ENCODE assay signal across 1 cellular context in genomic region chr9:21993893-21994525, GRCh38.
TF ChIP-seq lines count a peak whose summit lies in the region.

CDKN2A (minus strand) TSS chr9:21994392.

TF ChIP-seq in GM12878, 131 proteins besides CTCF, POLR2A, EP300 and RAD21 (continues in another document):
- TF ChIP-seq CREB1 (IDR thresholded peaks at IDR 0.05; ENCODE audit: low read depth) (no peak), SMAD1 (IDR thresholded peaks at IDR 0.05; ENCODE audit: low read depth, partially characterized antibody) (no peak), TAF1 (IDR thresholded peaks at IDR 0.05; ENCODE audit: borderline replicate concordance, low read depth, low read length) (0 out of 2 replicates have a peak, but pooled peaks have one; percentile 5), MLLT1 (IDR thresholded peaks at IDR 0.05) (no peak), ZZZ3 (IDR thresholded peaks at IDR 0.05; ENCODE audit: control insufficient read depth, insufficient read length, low read depth) (no peak), TCF12 (IDR thresholded peaks at IDR 0.05; ENCODE audit: low read depth, low read length) (no peak), BMI1 (IDR thresholded peaks at IDR 0.05; ENCODE audit: borderline replicate concordance) (no peak), NKRF (conservative IDR thresholded peaks at IDR 0.05) (peak; percentile 53; the same call in 1 of the 2 replicates), YY1 (IDR thresholded peaks at IDR 0.05; ENCODE audit: low read depth, low read length) (no peak), PML (IDR thresholded peaks at IDR 0.05; ENCODE audit: low read length) (no peak), YBX1 (IDR thresholded peaks at IDR 0.05) (no peak), ETV6 (conservative IDR thresholded peaks at IDR 0.05 in 1 of 2, IDR thresholded peaks at IDR 0.05 in 1 of 2; ENCODE audit: borderline replicate concordance in 1 of 2, low read depth in 1 of 2) (no peak), PAX5 (IDR thresholded peaks at IDR 0.05; ENCODE audit: borderline replicate concordance, low read depth, low read length) (no peak), DPF2 (IDR thresholded peaks at IDR 0.05) (no peak), BACH1 (IDR thresholded peaks at IDR 0.05; ENCODE audit: borderline replicate concordance) (peak; percentile 75), ATF7 (IDR thresholded peaks at IDR 0.05; ENCODE audit: low read depth) (no peak), FOS (IDR thresholded peaks at IDR 0.05; ENCODE audit: borderline replicate concordance, extremely low read depth, insufficient read length) (no peak), BHLHE40 (IDR thresholded peaks at IDR 0.05; ENCODE audit: borderline replicate concordance in 1 of 2, low read depth in 2 of 2, low read length in 1 of 2) (peak; percentile 21 to 61; a peak in 1 of 4 replicates), SRF (IDR thresholded peaks at IDR 0.05; ENCODE audit: low read depth in 2 of 2, low read length in 2 of 2) (no peak), IKZF2 (IDR thresholded peaks at IDR 0.05) (no peak), POLR2AphosphoS5 (IDR thresholded peaks at IDR 0.05; ENCODE audit: low read length) (0 out of 2 replicates have a peak, but pooled peaks have one; percentile 18), KDM1A (IDR thresholded peaks at IDR 0.05; ENCODE audit: borderline replicate concordance) (no peak), RUNX3 (IDR thresholded peaks at IDR 0.05; ENCODE audit: low read length) (peak; percentile 38), HDAC2 (IDR thresholded peaks at IDR 0.05) (no peak), MXI1 (IDR thresholded peaks at IDR 0.05; ENCODE audit: low read depth, low read length) (peak; percentile 36; the same call in 1 of the 2 replicates), KAT2A (conservative IDR thresholded peaks at IDR 0.05; ENCODE audit: control insufficient read depth, low read depth, low read length) (no peak), ZNF24 (IDR thresholded peaks at IDR 0.05) (no peak), BRCA1 (IDR thresholded peaks at IDR 0.05; ENCODE audit: low read depth, low read length) (no peak), GATAD2B (conservative IDR thresholded peaks at IDR 0.05; ENCODE audit: low read depth) (0 out of 2 replicates have a peak, but pooled peaks have one; percentile 39), MEF2A (IDR thresholded peaks at IDR 0.05; ENCODE audit: insufficient read depth, low read depth, low read length) (no peak)
- TF ChIP-seq, protein P1, sequence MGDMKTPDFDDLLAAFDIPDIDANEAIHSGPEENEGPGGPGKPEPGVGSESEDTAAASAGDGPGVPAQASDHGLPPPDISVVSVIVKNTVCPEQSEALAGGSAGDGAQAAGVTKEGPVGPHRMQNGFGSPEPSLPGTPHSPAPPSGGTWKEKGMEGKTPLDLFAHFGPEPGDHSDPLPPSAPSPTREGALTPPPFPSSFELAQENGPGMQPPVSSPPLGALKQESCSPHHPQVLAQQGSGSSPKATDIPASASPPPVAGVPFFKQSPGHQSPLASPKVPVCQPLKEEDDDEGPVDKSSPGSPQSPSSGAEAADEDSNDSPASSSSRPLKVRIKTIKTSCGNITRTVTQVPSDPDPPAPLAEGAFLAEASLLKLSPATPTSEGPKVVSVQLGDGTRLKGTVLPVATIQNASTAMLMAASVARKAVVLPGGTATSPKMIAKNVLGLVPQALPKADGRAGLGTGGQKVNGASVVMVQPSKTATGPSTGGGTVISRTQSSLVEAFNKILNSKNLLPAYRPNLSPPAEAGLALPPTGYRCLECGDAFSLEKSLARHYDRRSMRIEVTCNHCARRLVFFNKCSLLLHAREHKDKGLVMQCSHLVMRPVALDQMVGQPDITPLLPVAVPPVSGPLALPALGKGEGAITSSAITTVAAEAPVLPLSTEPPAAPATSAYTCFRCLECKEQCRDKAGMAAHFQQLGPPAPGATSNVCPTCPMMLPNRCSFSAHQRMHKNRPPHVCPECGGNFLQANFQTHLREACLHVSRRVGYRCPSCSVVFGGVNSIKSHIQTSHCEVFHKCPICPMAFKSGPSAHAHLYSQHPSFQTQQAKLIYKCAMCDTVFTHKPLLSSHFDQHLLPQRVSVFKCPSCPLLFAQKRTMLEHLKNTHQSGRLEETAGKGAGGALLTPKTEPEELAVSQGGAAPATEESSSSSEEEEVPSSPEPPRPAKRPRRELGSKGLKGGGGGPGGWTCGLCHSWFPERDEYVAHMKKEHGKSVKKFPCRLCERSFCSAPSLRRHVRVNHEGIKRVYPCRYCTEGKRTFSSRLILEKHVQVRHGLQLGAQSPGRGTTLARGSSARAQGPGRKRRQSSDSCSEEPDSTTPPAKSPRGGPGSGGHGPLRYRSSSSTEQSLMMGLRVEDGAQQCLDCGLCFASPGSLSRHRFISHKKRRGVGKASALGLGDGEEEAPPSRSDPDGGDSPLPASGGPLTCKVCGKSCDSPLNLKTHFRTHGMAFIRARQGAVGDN (IDR thresholded peaks at IDR 0.05) = peak; percentile 33; the same call in 1 of the 2 replicates
- TF ChIP-seq, protein P2, sequence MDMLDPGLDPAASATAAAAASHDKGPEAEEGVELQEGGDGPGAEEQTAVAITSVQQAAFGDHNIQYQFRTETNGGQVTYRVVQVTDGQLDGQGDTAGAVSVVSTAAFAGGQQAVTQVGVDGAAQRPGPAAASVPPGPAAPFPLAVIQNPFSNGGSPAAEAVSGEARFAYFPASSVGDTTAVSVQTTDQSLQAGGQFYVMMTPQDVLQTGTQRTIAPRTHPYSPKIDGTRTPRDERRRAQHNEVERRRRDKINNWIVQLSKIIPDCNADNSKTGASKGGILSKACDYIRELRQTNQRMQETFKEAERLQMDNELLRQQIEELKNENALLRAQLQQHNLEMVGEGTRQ (IDR thresholded peaks at IDR 0.05; ENCODE audit: borderline replicate concordance, low read depth, low read length) = no peak
- TF ChIP-seq, protein P3, sequence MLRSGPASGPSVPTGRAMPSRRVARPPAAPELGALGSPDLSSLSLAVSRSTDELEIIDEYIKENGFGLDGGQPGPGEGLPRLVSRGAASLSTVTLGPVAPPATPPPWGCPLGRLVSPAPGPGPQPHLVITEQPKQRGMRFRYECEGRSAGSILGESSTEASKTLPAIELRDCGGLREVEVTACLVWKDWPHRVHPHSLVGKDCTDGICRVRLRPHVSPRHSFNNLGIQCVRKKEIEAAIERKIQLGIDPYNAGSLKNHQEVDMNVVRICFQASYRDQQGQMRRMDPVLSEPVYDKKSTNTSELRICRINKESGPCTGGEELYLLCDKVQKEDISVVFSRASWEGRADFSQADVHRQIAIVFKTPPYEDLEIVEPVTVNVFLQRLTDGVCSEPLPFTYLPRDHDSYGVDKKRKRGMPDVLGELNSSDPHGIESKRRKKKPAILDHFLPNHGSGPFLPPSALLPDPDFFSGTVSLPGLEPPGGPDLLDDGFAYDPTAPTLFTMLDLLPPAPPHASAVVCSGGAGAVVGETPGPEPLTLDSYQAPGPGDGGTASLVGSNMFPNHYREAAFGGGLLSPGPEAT (IDR thresholded peaks at IDR 0.05; ENCODE audit: low read depth) = no peak
- TF ChIP-seq, protein P4, sequence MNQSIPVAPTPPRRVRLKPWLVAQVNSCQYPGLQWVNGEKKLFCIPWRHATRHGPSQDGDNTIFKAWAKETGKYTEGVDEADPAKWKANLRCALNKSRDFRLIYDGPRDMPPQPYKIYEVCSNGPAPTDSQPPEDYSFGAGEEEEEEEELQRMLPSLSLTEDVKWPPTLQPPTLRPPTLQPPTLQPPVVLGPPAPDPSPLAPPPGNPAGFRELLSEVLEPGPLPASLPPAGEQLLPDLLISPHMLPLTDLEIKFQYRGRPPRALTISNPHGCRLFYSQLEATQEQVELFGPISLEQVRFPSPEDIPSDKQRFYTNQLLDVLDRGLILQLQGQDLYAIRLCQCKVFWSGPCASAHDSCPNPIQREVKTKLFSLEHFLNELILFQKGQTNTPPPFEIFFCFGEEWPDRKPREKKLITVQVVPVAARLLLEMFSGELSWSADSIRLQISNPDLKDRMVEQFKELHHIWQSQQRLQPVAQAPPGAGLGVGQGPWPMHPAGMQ (IDR thresholded peaks at IDR 0.05; ENCODE audit: borderline replicate concordance) = no peak
- TF ChIP-seq, protein P5, sequence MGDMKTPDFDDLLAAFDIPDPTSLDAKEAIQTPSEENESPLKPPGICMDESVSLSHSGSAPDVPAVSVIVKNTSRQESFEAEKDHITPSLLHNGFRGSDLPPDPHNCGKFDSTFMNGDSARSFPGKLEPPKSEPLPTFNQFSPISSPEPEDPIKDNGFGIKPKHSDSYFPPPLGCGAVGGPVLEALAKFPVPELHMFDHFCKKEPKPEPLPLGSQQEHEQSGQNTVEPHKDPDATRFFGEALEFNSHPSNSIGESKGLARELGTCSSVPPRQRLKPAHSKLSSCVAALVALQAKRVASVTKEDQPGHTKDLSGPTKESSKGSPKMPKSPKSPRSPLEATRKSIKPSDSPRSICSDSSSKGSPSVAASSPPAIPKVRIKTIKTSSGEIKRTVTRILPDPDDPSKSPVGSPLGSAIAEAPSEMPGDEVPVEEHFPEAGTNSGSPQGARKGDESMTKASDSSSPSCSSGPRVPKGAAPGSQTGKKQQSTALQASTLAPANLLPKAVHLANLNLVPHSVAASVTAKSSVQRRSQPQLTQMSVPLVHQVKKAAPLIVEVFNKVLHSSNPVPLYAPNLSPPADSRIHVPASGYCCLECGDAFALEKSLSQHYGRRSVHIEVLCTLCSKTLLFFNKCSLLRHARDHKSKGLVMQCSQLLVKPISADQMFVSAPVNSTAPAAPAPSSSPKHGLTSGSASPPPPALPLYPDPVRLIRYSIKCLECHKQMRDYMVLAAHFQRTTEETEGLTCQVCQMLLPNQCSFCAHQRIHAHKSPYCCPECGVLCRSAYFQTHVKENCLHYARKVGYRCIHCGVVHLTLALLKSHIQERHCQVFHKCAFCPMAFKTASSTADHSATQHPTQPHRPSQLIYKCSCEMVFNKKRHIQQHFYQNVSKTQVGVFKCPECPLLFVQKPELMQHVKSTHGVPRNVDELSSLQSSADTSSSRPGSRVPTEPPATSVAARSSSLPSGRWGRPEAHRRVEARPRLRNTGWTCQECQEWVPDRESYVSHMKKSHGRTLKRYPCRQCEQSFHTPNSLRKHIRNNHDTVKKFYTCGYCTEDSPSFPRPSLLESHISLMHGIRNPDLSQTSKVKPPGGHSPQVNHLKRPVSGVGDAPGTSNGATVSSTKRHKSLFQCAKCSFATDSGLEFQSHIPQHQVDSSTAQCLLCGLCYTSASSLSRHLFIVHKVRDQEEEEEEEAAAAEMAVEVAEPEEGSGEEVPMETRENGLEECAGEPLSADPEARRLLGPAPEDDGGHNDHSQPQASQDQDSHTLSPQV (IDR thresholded peaks at IDR 0.05) = no peak
- TF ChIP-seq, protein P6, sequence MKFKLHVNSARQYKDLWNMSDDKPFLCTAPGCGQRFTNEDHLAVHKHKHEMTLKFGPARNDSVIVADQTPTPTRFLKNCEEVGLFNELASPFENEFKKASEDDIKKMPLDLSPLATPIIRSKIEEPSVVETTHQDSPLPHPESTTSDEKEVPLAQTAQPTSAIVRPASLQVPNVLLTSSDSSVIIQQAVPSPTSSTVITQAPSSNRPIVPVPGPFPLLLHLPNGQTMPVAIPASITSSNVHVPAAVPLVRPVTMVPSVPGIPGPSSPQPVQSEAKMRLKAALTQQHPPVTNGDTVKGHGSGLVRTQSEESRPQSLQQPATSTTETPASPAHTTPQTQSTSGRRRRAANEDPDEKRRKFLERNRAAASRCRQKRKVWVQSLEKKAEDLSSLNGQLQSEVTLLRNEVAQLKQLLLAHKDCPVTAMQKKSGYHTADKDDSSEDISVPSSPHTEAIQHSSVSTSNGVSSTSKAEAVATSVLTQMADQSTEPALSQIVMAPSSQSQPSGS (IDR thresholded peaks at IDR 0.05; ENCODE audit: low read length) = no peak
- TF ChIP-seq, protein P7, sequence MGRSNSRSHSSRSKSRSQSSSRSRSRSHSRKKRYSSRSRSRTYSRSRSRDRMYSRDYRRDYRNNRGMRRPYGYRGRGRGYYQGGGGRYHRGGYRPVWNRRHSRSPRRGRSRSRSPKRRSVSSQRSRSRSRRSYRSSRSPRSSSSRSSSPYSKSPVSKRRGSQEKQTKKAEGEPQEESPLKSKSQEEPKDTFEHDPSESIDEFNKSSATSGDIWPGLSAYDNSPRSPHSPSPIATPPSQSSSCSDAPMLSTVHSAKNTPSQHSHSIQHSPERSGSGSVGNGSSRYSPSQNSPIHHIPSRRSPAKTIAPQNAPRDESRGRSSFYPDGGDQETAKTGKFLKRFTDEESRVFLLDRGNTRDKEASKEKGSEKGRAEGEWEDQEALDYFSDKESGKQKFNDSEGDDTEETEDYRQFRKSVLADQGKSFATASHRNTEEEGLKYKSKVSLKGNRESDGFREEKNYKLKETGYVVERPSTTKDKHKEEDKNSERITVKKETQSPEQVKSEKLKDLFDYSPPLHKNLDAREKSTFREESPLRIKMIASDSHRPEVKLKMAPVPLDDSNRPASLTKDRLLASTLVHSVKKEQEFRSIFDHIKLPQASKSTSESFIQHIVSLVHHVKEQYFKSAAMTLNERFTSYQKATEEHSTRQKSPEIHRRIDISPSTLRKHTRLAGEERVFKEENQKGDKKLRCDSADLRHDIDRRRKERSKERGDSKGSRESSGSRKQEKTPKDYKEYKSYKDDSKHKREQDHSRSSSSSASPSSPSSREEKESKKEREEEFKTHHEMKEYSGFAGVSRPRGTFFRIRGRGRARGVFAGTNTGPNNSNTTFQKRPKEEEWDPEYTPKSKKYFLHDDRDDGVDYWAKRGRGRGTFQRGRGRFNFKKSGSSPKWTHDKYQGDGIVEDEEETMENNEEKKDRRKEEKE (IDR thresholded peaks at IDR 0.05) = no peak
